ENCODE assay signal across 16 cellular contexts in genomic region chr9:16985559-16986348, GRCh38.
A peak's percentile ranks its signal among the peaks of the same experiment; 100 is the strongest.
DNase-seq lines count a peak whose midpoint lies in the region; ATAC-seq and TF ChIP-seq lines count a peak whose summit lies in the region.
"Had no signal": no experiment of that assay in that cellular context is flagged by ENCODE, and none has a peak within 500 bp of the region (broad histone marks: within the 10 kb centered on the region; RNA-seq: fewer than 3 reads in every experiment).

No MANE protein-coding gene starts in this region.

- H3K9me3 ChIP-seq in sigmoid colon: no peaks in the 10 kb centered on the region

- intact Hi-C loops in sigmoid colon (cut with DNase I): loop anchor here (5.0 kb wide), 1 partner anchor 113 kb away; the partner anchor contains the start of gene BNC2

- WGBS in sigmoid colon, 2 donors: 75 to 86% methylated on average over 12 of the region's 12 CpGs

- TF ChIP-seq EP300 in sigmoid colon (IDR thresholded peaks at IDR 0.05): peak in 2 of 4 donors; percentile 35 to 69

- no peaks in the 10 kb centered on the region for H3K36me3 ChIP-seq in BJ (ENCODE audit: control insufficient read depth, insufficient read depth, low read length)
- no peaks in the 10 kb centered on the region for H3K36me3 ChIP-seq in sigmoid colon

- no peaks in the 10 kb centered on the region for H3K4me1 Mint-ChIP-seq in effector memory CD8-positive, alpha-beta T cell (ENCODE audit: low read depth in 2 of 2)
- no peaks in the 10 kb centered on the region for H3K4me1 Mint-ChIP-seq in stimulated activated memory B cell treated with anti-CD40 and anti-IgM and Interleukin-4, amounts not matched to agents 10 μg/mL and 1 μg/mL and 100 μg/mL, for 72 hours
- H3K4me1 Mint-ChIP-seq: activated B cell treated with CpG ODN at 0.5 μM for 24 hours had no signal

- no peak overlapping the region for H3K4me3 Mint-ChIP-seq in effector memory CD8-positive, alpha-beta T cell
- no peak overlapping the region for H3K4me3 Mint-ChIP-seq in stimulated activated memory B cell treated with anti-CD40 and anti-IgM and Interleukin-4, amounts not matched to agents 10 μg/mL and 1 μg/mL and 100 μg/mL, for 72 hours
- H3K4me3 Mint-ChIP-seq: activated B cell treated with CpG ODN at 0.5 μM for 24 hours; CD4-positive, alpha-beta T cell had no signal

- CTCF ChIA-PET in BJ (lab: Yijun Ruan, JAX): no interaction called here

- H3K27ac ChIP-seq in sigmoid colon: peak overlapping the region; percentile 58 to 81 (median 75)

- H3K4me3 ChIP-seq in BJ (ENCODE audit: low read depth, low read length) (no peak overlapping the region), WI38 (ENCODE audit: low read depth, low read length) (peak overlapping the region; percentile 16), foreskin fibroblast (ENCODE audit: low read depth in 1 of 2, low read length in 2 of 2) (no peak overlapping the region), sigmoid colon (no peak overlapping the region)

- no peaks in the 10 kb centered on the region for H3K36me3 Mint-ChIP-seq in effector memory CD8-positive, alpha-beta T cell (ENCODE audit: insufficient read depth)
- H3K36me3 Mint-ChIP-seq in stimulated activated memory B cell treated with anti-CD40 and anti-IgM and Interleukin-4, amounts not matched to agents 10 μg/mL and 1 μg/mL and 100 μg/mL, for 72 hours: no peaks in the 10 kb centered on the region

- H3K27ac Mint-ChIP-seq in effector memory CD8-positive, alpha-beta T cell: no peak overlapping the region
- H3K27ac Mint-ChIP-seq in stimulated activated memory B cell treated with anti-CD40 and anti-IgM and Interleukin-4, amounts not matched to agents 10 μg/mL and 1 μg/mL and 100 μg/mL, for 72 hours: no peak overlapping the region
- H3K27ac Mint-ChIP-seq: activated B cell treated with CpG ODN at 0.5 μM for 24 hours; CD4-positive, alpha-beta T cell had no signal

- no peak for TF ChIP-seq CTCF in BJ (IDR thresholded peaks at IDR 0.05; ENCODE audit: insufficient read depth, low read depth, low read length)
- no peak for TF ChIP-seq CTCF in WI38 (IDR thresholded peaks at IDR 0.05; ENCODE audit: low read depth, low read length)
- TF ChIP-seq CTCF in foreskin fibroblast (IDR thresholded peaks at IDR 0.05; ENCODE audit: low read depth, low read length): no peak
- no peak for TF ChIP-seq CTCF in sigmoid colon (IDR thresholded peaks at IDR 0.05)
- no peak for TF ChIP-seq CTCF in omental fat pad (IDR thresholded peaks at IDR 0.05)

- peaks cover 0 to 9% of the 10 kb centered on the region in 2 donors for H3K9me3 Mint-ChIP-seq in effector memory CD8-positive, alpha-beta T cell
- no peaks in the 10 kb centered on the region for H3K9me3 Mint-ChIP-seq in stimulated activated memory B cell treated with anti-CD40 and anti-IgM and Interleukin-4, amounts not matched to agents 10 μg/mL and 1 μg/mL and 100 μg/mL, for 72 hours
- H3K9me3 Mint-ChIP-seq: activated B cell treated with CpG ODN at 0.5 μM for 24 hours had no signal

- H3K4me1 ChIP-seq in sigmoid colon: peaks cover 0 to 23% (median 20%) of the 10 kb centered on the region in 4 donors

- DNase-seq in BJ (ENCODE audit: low read depth) (peak; percentile 55), foreskin fibroblast (peak; percentile 81 to 91), sigmoid colon (peak; percentile 88), omental fat pad (ENCODE audit: low spot score) (no peak)
- no peak for DNase-seq in effector memory CD8-positive, alpha-beta T cell
- DNase-seq: activated B cell treated with CpG ODN at 0.5 μM for 24 hours; CD4-positive, alpha-beta T cell; NCI-H446 treated with DMSO at 0.1 percent for 48 hours; posterior cingulate gyrus; SHP77; trophoblast cell had no signal

- no peak for ATAC-seq in effector memory CD8-positive, alpha-beta T cell (replicated peaks)
- ATAC-seq in GM19395 (IDR thresholded peaks at IDR 0.05; ENCODE audit: unreplicated experiment): no peak
- no peak for ATAC-seq in stimulated activated memory B cell treated with anti-CD40 and anti-IgM and Interleukin-4, amounts not matched to agents 10 μg/mL and 1 μg/mL and 100 μg/mL, for 72 hours
- ATAC-seq in omental fat pad (ENCODE audit: low FRiP score): no peak
- ATAC-seq: esophagus mucosa, left lobe of liver had no signal

- no peak for TF ChIP-seq POLR2A in sigmoid colon (IDR thresholded peaks at IDR 0.05)

- POLR2A ChIA-PET in BJ (lab: Charles Lee): no interaction called here

- no peaks in the 10 kb centered on the region for H3K27me3 Mint-ChIP-seq in effector memory CD8-positive, alpha-beta T cell
- no peaks in the 10 kb centered on the region for H3K27me3 Mint-ChIP-seq in stimulated activated memory B cell treated with anti-CD40 and anti-IgM and Interleukin-4, amounts not matched to agents 10 μg/mL and 1 μg/mL and 100 μg/mL, for 72 hours
- H3K27me3 Mint-ChIP-seq: activated B cell treated with CpG ODN at 0.5 μM for 24 hours; CD4-positive, alpha-beta T cell had no signal

- H3K27me3 ChIP-seq in BJ (ENCODE audit: control insufficient read depth, insufficient read depth, low read length) (no peaks in the 10 kb centered on the region), sigmoid colon (no peaks in the 10 kb centered on the region)

Comparison
In these comparisons a context has a peak if more than half of its experiments do, and no peak if none do; other contexts are left out.
1. DNase-seq: peak in BJ (single experiment), foreskin fibroblast (2 of 2) and sigmoid colon (single experiment); none in effector memory CD8-positive, alpha-beta T cell (0 of 3) and omental fat pad (single experiment).